Comparison of ENCODE assay signal across 18 cellular contexts in genomic region chr3:111473550-111473949, GRCh38.
DNase-seq lines count a peak whose midpoint lies in the region; ATAC-seq and TF ChIP-seq lines count a peak whose summit lies in the region.
"Had no signal": no experiment of that assay in that cellular context is flagged by ENCODE, and none has a peak within 500 bp of the region (broad histone marks: within the 10 kb centered on the region; RNA-seq: fewer than 3 reads in every experiment).

No MANE protein-coding gene starts in this region.

- H3K4me1 ChIP-seq in HCT116 (ENCODE audit: control insufficient read depth in 1 of 2, insufficient read depth in 2 of 2, low read length in 2 of 2), result no peaks in the 10 kb centered on the region
- H3K4me1 ChIP-seq: A549, heart right ventricle had no signal

- no peak overlapping the region for H3K4me3 ChIP-seq in HCT116 (replicated peaks in 1 of 2; ENCODE audit: low read depth in 1 of 2, low read length in 2 of 2)
- H3K4me3 ChIP-seq: A549, heart right ventricle had no signal

- DNase-seq in NCI-H2171 treated with DMSO at 0.1 percent for 48 hours (lab: John Stamatoyannopoulos, UW) (peak; percentile 30), NCI-H2171 (lab: John Stamatoyannopoulos, UW) (no peak), HCT116 (ENCODE audit: low read depth, low spot score) (peak; percentile 6), OCI-M1 (lab: John Stamatoyannopoulos, UW) (peak; percentile 81), islet precursor cell (peak; percentile 53), NCI-H1417 (lab: John Stamatoyannopoulos, UW) (no peak), HuH-7.5 (ENCODE audit: low spot score) (no peak)
- DNase-seq: caudate nucleus, DMS79 treated with DMSO at 0.1 percent for 48 hours, heart right ventricle, kidney glomerular epithelial cell, NCI-H1048, NCI-H2107, NCI-H774 had no signal

- no peaks in the 10 kb centered on the region for H4K20me1 ChIP-seq in HCT116 (ENCODE audit: insufficient read depth)

- H3K4me2 ChIP-seq in HCT116 (ENCODE audit: low read length), result no peak overlapping the region
- H3K4me2 ChIP-seq: A549 had no signal

- no peaks in the 10 kb centered on the region for H3K9me3 ChIP-seq in HCT116 (ENCODE audit: control insufficient read depth in 1 of 2, insufficient read depth in 1 of 2, low read depth in 1 of 2, low read length in 2 of 2)
- H3K9me3 ChIP-seq: heart right ventricle had no signal

- no peaks in the 10 kb centered on the region for H3K79me2 ChIP-seq in HCT116 (ENCODE audit: insufficient read depth, low read length)

- RAD21 ChIA-PET in HCT116 (lab: Charles Lee; ENCODE audit: low non-redundant PET in 1 of 2, low total read pairs in 2 of 2, uncharacterized antibody in 2 of 2, unreplicated experiment in 2 of 2), result no interaction called here

- peak in 1 of 3 experiments; percentile 11; a peak in 1 of 6 replicates for TF ChIP-seq CTCF in HCT116 (IDR thresholded peaks at IDR 0.05 in 2 of 3, conservative IDR thresholded peaks at IDR 0.05 in 1 of 3; ENCODE audit: borderline replicate concordance in 1 of 3, insufficient read depth in 1 of 3, low read depth in 2 of 3, low read length in 2 of 3)

- intact Hi-C loops in HCT116 (cut with micrococcal nuclease), result no loop called here

- TF ChIP-seq POLR2A in HCT116 (IDR thresholded peaks at IDR 0.05; ENCODE audit: borderline replicate concordance, extremely low read depth, insufficient read depth, insufficient read length), result no peak

- no TSS peak for BruUV-seq in HCT116 (replicated peaks; lab: Mats Ljungman, UMichigan)

- H2AFZ ChIP-seq in HCT116 (ENCODE audit: low read depth, low read length, poor library complexity, severe bottlenecking), result no peak overlapping the region

- H3K36me3 ChIP-seq in HCT116 (ENCODE audit: control insufficient read depth in 1 of 2, insufficient read depth in 2 of 2, low read length in 2 of 2), result no peaks in the 10 kb centered on the region
- H3K36me3 ChIP-seq: heart right ventricle had no signal

- no peaks in the 10 kb centered on the region for H3K27me3 ChIP-seq in HCT116 (ENCODE audit: insufficient read depth, low read length)
- H3K27me3 ChIP-seq: heart right ventricle had no signal

- TF ChIP-seq RAD21 in HCT116 (IDR thresholded peaks at IDR 0.05; ENCODE audit: low read depth), result no peak

- no peaks in the 10 kb centered on the region for H3K9me2 ChIP-seq in HCT116 (ENCODE audit: insufficient read depth)

- ATAC-seq in HCT116 (peak; percentile 80), GM21723 (IDR thresholded peaks at IDR 0.05; ENCODE audit: unreplicated experiment) (no peak)
- ATAC-seq: activated T-helper 17 cell treated with anti-CD3 and anti-CD28 coated beads, Interleukin-2, amount 50 U/mL, for 72 hours; heart right ventricle had no signal

- H3K9ac ChIP-seq in HCT116 (ENCODE audit: low read length), result no peak overlapping the region

- no peak overlapping the region for H3K27ac ChIP-seq in HCT116 (ENCODE audit: low read depth, low read length)
- H3K27ac ChIP-seq: A549, heart right ventricle, RWPE1 had no signal

- CTCF ChIA-PET in HCT116 (lab: Charles Lee), result no interaction called here

- POLR2A ChIA-PET in HCT116 (lab: Charles Lee), result no interaction called here

TF ChIP-seq in HCT116, 20 proteins besides CTCF, POLR2A, EP300 and RAD21:
- TF ChIP-seq MAX (IDR thresholded peaks at IDR 0.05) (no peak), ZBTB33 (IDR thresholded peaks at IDR 0.05; ENCODE audit: extremely low read depth, insufficient replicate concordance, low read length) (no peak), JUND (IDR thresholded peaks at IDR 0.05) (no peak), EGR1 (IDR thresholded peaks at IDR 0.05; ENCODE audit: low read depth) (no peak), YY1 (IDR thresholded peaks at IDR 0.05; ENCODE audit: extremely low read depth, insufficient replicate concordance, low read depth, low read length) (no peak), ZFX (IDR thresholded peaks at IDR 0.05) (no peak), POLR2AphosphoS5 (IDR thresholded peaks at IDR 0.05; ENCODE audit: low read depth, low read length) (no peak), SRF (IDR thresholded peaks at IDR 0.05; ENCODE audit: low read depth) (no peak), FOSL1 (IDR thresholded peaks at IDR 0.05; ENCODE audit: low read depth) (no peak), ZNF274 (IDR thresholded peaks at IDR 0.05; ENCODE audit: low read depth, low read length) (no peak), TCF7L2 (IDR thresholded peaks at IDR 0.05; ENCODE audit: borderline replicate concordance, extremely low read depth, insufficient read depth, insufficient read length) (no peak), REST (IDR thresholded peaks at IDR 0.05; ENCODE audit: low read depth) (no peak), ATF3 (IDR thresholded peaks at IDR 0.05) (no peak)

Comparison
In these comparisons a context has a peak if more than half of its experiments do, and no peak if none do; other contexts are left out.
1. DNase-seq: peak in NCI-H2171 treated with DMSO at 0.1 percent for 48 hours (single experiment), HCT116 (single experiment), OCI-M1 (single experiment) and islet precursor cell (single experiment); none in NCI-H2171 (single experiment), NCI-H1417 (0 of 3) and HuH-7.5 (single experiment).